In genomic region chr2:61694312-61695274, GRCh38 we compare ENCODE assay signal across 8 cellular contexts.
DNase-seq lines count a peak whose midpoint lies in the region; ATAC-seq and TF ChIP-seq lines count a peak whose summit lies in the region.

No MANE protein-coding gene starts in this region.

- H3K36me3 ChIP-seq in colonic mucosa, result no peaks in the 10 kb centered on the region

- intact Hi-C loops in colonic mucosa (cut with DNase I), result no loop called here

- no peaks in the 10 kb centered on the region for H3K4me1 ChIP-seq in colonic mucosa

- ATAC-seq in GM18508 (IDR thresholded peaks at IDR 0.05; ENCODE audit: insufficient read depth, unreplicated experiment), result peak; percentile 88
- peak; percentile 93 for ATAC-seq in HG02981 (IDR thresholded peaks at IDR 0.05; ENCODE audit: unreplicated experiment)

- no peaks in the 10 kb centered on the region for H3K9me3 ChIP-seq in colonic mucosa

- peak; percentile 47 for TF ChIP-seq CTCF in colonic mucosa (IDR thresholded peaks at IDR 0.05)

- peak overlapping the region; percentile 74 to 86 for H3K9ac ChIP-seq in colonic mucosa (ENCODE audit: low read depth in 2 of 2, low read length in 2 of 2)

- peak overlapping the region; percentile 64 for H3K27ac ChIP-seq in colonic mucosa

- H3K27me3 ChIP-seq in colonic mucosa, result no peaks in the 10 kb centered on the region

- peak overlapping the region; percentile 56 for H3K4me3 ChIP-seq in colonic mucosa

- DNase-seq in 8988T (peak; percentile 52), NCI-H2196 (lab: John Stamatoyannopoulos, UW; ENCODE audit: unreplicated experiment) (peak; percentile 66), colonic mucosa (peak; percentile 98), left kidney (ENCODE audit: low read depth, low spot score) (peak; percentile 96)
- DNase-seq in activated CD4-positive, alpha-beta T cell treated with anti-CD3 and anti-CD28 coated beads for 4 hours, result peak; percentile 83 to 86
- DNase-seq in stimulated activated CD4-positive, alpha-beta T cell treated with anti-CD3 and anti-CD28 coated beads, Interleukin-1b, Interleukin-23, amount 100 ng/mL, for 48 hours, result peak; percentile 85

Comparison
In these comparisons a context has a peak if more than half of its experiments do, and no peak if none do; other contexts are left out.
1. Peak in every context shown above with its lines: DNase-seq, ATAC-seq, H3K4me3 ChIP-seq and H3K27ac ChIP-seq.